16 cellular contexts compared by ENCODE assay signal in genomic region chr11:76510060-76511047, GRCh38.
DNase-seq lines count a peak whose midpoint lies in the region; TF ChIP-seq lines count a peak whose summit lies in the region.
"Had no signal": no experiment of that assay in that cellular context is flagged by ENCODE, and none has a peak within 500 bp of the region (broad histone marks: within the 10 kb centered on the region; RNA-seq: fewer than 3 reads in every experiment).

No MANE protein-coding gene starts in this region.

- no peaks in the 10 kb centered on the region for H3K79me2 ChIP-seq in hepatocyte

- H3K9me2 ChIP-seq in hepatocyte (replicated peaks; ENCODE audit: insufficient read depth), result no peaks in the 10 kb centered on the region

- H3K9me3 Mint-ChIP-seq in progenitor cell of endocrine pancreas (ENCODE audit: low read depth), result peaks cover 6% of the 10 kb centered on the region
- no peaks in the 10 kb centered on the region for H3K9me3 Mint-ChIP-seq in activated CD4-positive, alpha-beta memory T cell treated with anti-CD3 and anti-CD28 coated beads for 36 hours
- H3K9me3 Mint-ChIP-seq: activated naive CD8-positive, alpha-beta T cell treated with anti-CD3 and anti-CD28 coated beads, Interleukin-2, amount 50 U/mL, for 24 hours; CD4-positive, alpha-beta T cell; naive thymus-derived CD8-positive, alpha-beta T cell had no signal

- no peak overlapping the region for H3K4me3 ChIP-seq in adipocyte (ENCODE audit: low read length)
- H3K4me3 ChIP-seq in hepatocyte, result no peak overlapping the region

- no peak overlapping the region for H3K9ac ChIP-seq in adipocyte (ENCODE audit: low read length)

- no peak overlapping the region for H3K27ac ChIP-seq in hepatocyte

- no peaks in the 10 kb centered on the region for H3K27me3 Mint-ChIP-seq in progenitor cell of endocrine pancreas
- no peaks in the 10 kb centered on the region for H3K27me3 Mint-ChIP-seq in activated CD4-positive, alpha-beta memory T cell treated with anti-CD3 and anti-CD28 coated beads for 36 hours
- H3K27me3 Mint-ChIP-seq: activated naive CD8-positive, alpha-beta T cell treated with anti-CD3 and anti-CD28 coated beads, Interleukin-2, amount 50 U/mL, for 24 hours; CD4-positive, alpha-beta T cell; naive thymus-derived CD8-positive, alpha-beta T cell had no signal

- peak overlapping the region; percentile 77 for H3K27ac Mint-ChIP-seq in progenitor cell of endocrine pancreas
- no peak overlapping the region for H3K27ac Mint-ChIP-seq in activated CD4-positive, alpha-beta memory T cell treated with anti-CD3 and anti-CD28 coated beads for 36 hours
- H3K27ac Mint-ChIP-seq: activated naive CD8-positive, alpha-beta T cell treated with anti-CD3 and anti-CD28 coated beads, Interleukin-2, amount 50 U/mL, for 24 hours; CD4-positive, alpha-beta T cell had no signal

- no peak overlapping the region for H3K4me3 Mint-ChIP-seq in progenitor cell of endocrine pancreas (ENCODE audit: low read depth)
- no peak overlapping the region for H3K4me3 Mint-ChIP-seq in activated CD4-positive, alpha-beta memory T cell treated with anti-CD3 and anti-CD28 coated beads for 36 hours
- H3K4me3 Mint-ChIP-seq: activated naive CD8-positive, alpha-beta T cell treated with anti-CD3 and anti-CD28 coated beads, Interleukin-2, amount 50 U/mL, for 24 hours; CD4-positive, alpha-beta T cell; naive thymus-derived CD8-positive, alpha-beta T cell had no signal

- intact Hi-C loops in activated CD4-positive, alpha-beta memory T cell treated with anti-CD3 and anti-CD28 coated beads for 36 hours (cut with micrococcal nuclease), result no loop called here

- H3K36me3 ChIP-seq in adipocyte (ENCODE audit: control insufficient read depth, insufficient read depth, low read length, severe bottlenecking) (peaks cover 4% of the 10 kb centered on the region), hepatocyte (replicated peaks; ENCODE audit: insufficient read depth, low read depth) (no peaks in the 10 kb centered on the region)

- H3K36me3 Mint-ChIP-seq in progenitor cell of endocrine pancreas (ENCODE audit: insufficient read depth), result peaks cover 18% of the 10 kb centered on the region
- H3K36me3 Mint-ChIP-seq in activated CD4-positive, alpha-beta memory T cell treated with anti-CD3 and anti-CD28 coated beads for 36 hours, result peaks cover 9% of the 10 kb centered on the region

- TF ChIP-seq CTCF in progenitor cell of endocrine pancreas (IDR thresholded peaks at IDR 0.05; ENCODE audit: unreplicated experiment) (no peak), hepatocyte (IDR thresholded peaks at IDR 0.05; ENCODE audit: poor library complexity) (no peak)

- H3K27me3 ChIP-seq in adipocyte (replicated peaks; ENCODE audit: control insufficient read depth, insufficient read depth, low read length), result no peaks in the 10 kb centered on the region
- no peaks in the 10 kb centered on the region for H3K27me3 ChIP-seq in hepatocyte

- H3K4me1 ChIP-seq in adipocyte (ENCODE audit: control insufficient read depth, insufficient read depth, low read length) (peaks cover 17% of the 10 kb centered on the region), hepatocyte (ENCODE audit: insufficient read depth) (no peaks in the 10 kb centered on the region)

- WGBS in hepatocyte (ENCODE audit: low lambda C conversion rate, missing lambda C conversion rate), result 78% methylated on average over 5 of the region's 5 CpGs

- no peaks in the 10 kb centered on the region for H4K20me1 ChIP-seq in hepatocyte (ENCODE audit: insufficient read depth, poor library complexity, severe bottlenecking)

- no peak overlapping the region for H3K4me2 ChIP-seq in hepatocyte

- no peaks in the 10 kb centered on the region for H3K9me3 ChIP-seq in adipocyte (ENCODE audit: control insufficient read depth, low read length)
- no peaks in the 10 kb centered on the region for H3K9me3 ChIP-seq in hepatocyte (ENCODE audit: low read depth)

- DNase-seq in GM04503 (ENCODE audit: low read depth) (peak; percentile 13), adipocyte (ENCODE audit: low read depth) (peak; percentile 52), glomerular visceral epithelial cell (ENCODE audit: extremely low spot score) (peak; percentile 81), progenitor cell of endocrine pancreas (ENCODE audit: low spot score, unreplicated experiment) (no peak), Kasumi-1 (lab: John Stamatoyannopoulos, UW) (no peak), nucleus accumbens (lab: John Stamatoyannopoulos, UW) (no peak), hepatocyte (ENCODE audit: low spot score) (no peak)
- no peak for DNase-seq in activated CD4-positive, alpha-beta memory T cell treated with anti-CD3 and anti-CD28 coated beads for 36 hours
- DNase-seq: activated CD4-positive, alpha-beta T cell treated with anti-CD3 and anti-CD28 coated beads for 1 hour; activated naive CD8-positive, alpha-beta T cell treated with anti-CD3 and anti-CD28 coated beads, Interleukin-2, amount 50 U/mL, for 24 hours; CD4-positive, alpha-beta T cell; effector CD4-positive, alpha-beta T cell; naive thymus-derived CD8-positive, alpha-beta T cell; NCI-H1105; OCI-M1; stimulated activated naive CD8-positive, alpha-beta T cell treated with anti-CD3 and anti-CD28 coated beads, Interleukin-15, Interleukin-2, amounts not matched to agents 100 U/mL and 50 U/mL, for 24 hours had no signal

- POLR2A ChIA-PET in activated CD4-positive, alpha-beta memory T cell treated with anti-CD3 and anti-CD28 coated beads for 36 hours (lab: Charles Lee), result no interaction called here

- no peak overlapping the region for H2AFZ ChIP-seq in hepatocyte

- CTCF ChIA-PET in activated CD4-positive, alpha-beta memory T cell treated with anti-CD3 and anti-CD28 coated beads for 36 hours (lab: Charles Lee), result interaction anchor here (0.6 to 1.2 kb wide), 4 partner anchors 14 to 301 kb away, joined by 3 to 6 read pairs (median 3); no protein-coding TSS in a partner anchor

- peaks cover 4% of the 10 kb centered on the region for H3K4me1 Mint-ChIP-seq in progenitor cell of endocrine pancreas (ENCODE audit: low read depth)
- H3K4me1 Mint-ChIP-seq in activated CD4-positive, alpha-beta memory T cell treated with anti-CD3 and anti-CD28 coated beads for 36 hours (ENCODE audit: low read depth), result no peaks in the 10 kb centered on the region
- H3K4me1 Mint-ChIP-seq: activated naive CD8-positive, alpha-beta T cell treated with anti-CD3 and anti-CD28 coated beads, Interleukin-2, amount 50 U/mL, for 24 hours had no signal

Comparison
In these comparisons a context has a peak if more than half of its experiments do, and no peak if none do; other contexts are left out.
1. DNase-seq: peak in GM04503 (single experiment), adipocyte (single experiment) and glomerular visceral epithelial cell (single experiment); none in progenitor cell of endocrine pancreas (single experiment), Kasumi-1 (0 of 2), activated CD4-positive, alpha-beta memory T cell treated with anti-CD3 and anti-CD28 coated beads for 36 hours (single experiment), nucleus accumbens (0 of 56) and hepatocyte (single experiment).